8 cellular contexts compared by ENCODE assay signal in genomic region chr15:92797168-92798052, GRCh38.
DNase-seq lines count a peak whose midpoint lies in the region; ATAC-seq and TF ChIP-seq lines count a peak whose summit lies in the region.

No MANE protein-coding gene starts in this region.

- peak; percentile 66 for ATAC-seq in HG02678 (IDR thresholded peaks at IDR 0.05; ENCODE audit: unreplicated experiment)

- DNase-seq in ACHN (peak; percentile 76), GM03348 (ENCODE audit: low spot score) (peak; percentile 62), NCI-H128 (lab: John Stamatoyannopoulos, UW; ENCODE audit: unreplicated experiment) (peak; percentile 53), SW 1271 (lab: John Stamatoyannopoulos, UW) (peak; percentile 56 to 89), endothelial cell (ENCODE audit: low spot score) (peak; percentile 43), mucosa of gallbladder (ENCODE audit: low spot score) (peak; percentile 76), T1000 (lab: John Stamatoyannopoulos, UW) (no peak)

- no peak overlapping the region for H3K4me3 Mint-ChIP-seq in endothelial cell (ENCODE audit: unreplicated experiment)

- no peak overlapping the region for H3K27ac Mint-ChIP-seq in endothelial cell (ENCODE audit: unreplicated experiment)

- peaks cover 7% of the 10 kb centered on the region for H3K27me3 Mint-ChIP-seq in endothelial cell (ENCODE audit: unreplicated experiment)

- TF ChIP-seq CTCF in endothelial cell (IDR thresholded peaks at IDR 0.05; ENCODE audit: unreplicated experiment) = peak; percentile 77

- in situ Hi-C loops in ACHN (cut with HindIII; ENCODE audit: low pct_ligation_motif_present, low pct_unique_long_range_greater_than_20kb, low sequenced_read_pairs) = no loop called here

- peaks cover 3% of the 10 kb centered on the region for H3K4me1 Mint-ChIP-seq in endothelial cell (ENCODE audit: unreplicated experiment)

- peaks cover 4% of the 10 kb centered on the region for H3K36me3 Mint-ChIP-seq in endothelial cell (ENCODE audit: low read depth, unreplicated experiment)

- H3K9me3 Mint-ChIP-seq in endothelial cell (ENCODE audit: unreplicated experiment) = no peaks in the 10 kb centered on the region
